1 cellular context compared by ENCODE assay signal in the genomic region with DNA sequence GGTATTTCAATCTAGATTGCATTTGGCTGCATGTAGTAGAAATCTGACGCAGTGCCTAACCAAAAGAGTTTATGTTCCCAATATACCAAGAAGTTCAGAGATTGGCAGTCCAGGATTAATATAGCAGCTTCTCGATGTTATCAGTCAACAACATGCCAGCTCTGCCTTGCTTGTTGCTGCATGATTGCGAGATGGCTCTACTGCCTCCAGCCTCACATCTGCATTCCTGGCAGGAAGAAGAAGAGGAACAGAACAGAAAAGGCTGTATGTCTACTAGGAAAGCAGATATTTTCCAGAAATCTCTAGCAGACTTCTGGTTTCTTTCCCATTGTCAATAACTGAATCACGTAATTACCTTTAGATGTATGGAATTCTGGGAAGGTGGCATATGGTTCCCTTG.
TF ChIP-seq lines count a peak whose summit lies in the region.

No MANE protein-coding gene starts in this region.

TF ChIP-seq in SK-N-SH treated with all-trans-retinoic acid at 6 μM for 48 hours, 23 proteins besides CTCF, POLR2A, EP300 and RAD21 (continued from another document):
- TF ChIP-seq, protein P1, sequence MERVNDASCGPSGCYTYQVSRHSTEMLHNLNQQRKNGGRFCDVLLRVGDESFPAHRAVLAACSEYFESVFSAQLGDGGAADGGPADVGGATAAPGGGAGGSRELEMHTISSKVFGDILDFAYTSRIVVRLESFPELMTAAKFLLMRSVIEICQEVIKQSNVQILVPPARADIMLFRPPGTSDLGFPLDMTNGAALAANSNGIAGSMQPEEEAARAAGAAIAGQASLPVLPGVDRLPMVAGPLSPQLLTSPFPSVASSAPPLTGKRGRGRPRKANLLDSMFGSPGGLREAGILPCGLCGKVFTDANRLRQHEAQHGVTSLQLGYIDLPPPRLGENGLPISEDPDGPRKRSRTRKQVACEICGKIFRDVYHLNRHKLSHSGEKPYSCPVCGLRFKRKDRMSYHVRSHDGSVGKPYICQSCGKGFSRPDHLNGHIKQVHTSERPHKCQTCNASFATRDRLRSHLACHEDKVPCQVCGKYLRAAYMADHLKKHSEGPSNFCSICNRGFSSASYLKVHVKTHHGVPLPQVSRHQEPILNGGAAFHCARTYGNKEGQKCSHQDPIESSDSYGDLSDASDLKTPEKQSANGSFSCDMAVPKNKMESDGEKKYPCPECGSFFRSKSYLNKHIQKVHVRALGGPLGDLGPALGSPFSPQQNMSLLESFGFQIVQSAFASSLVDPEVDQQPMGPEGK (CRISPR knock-in tag; IDR thresholded peaks at IDR 0.05; ENCODE audit: borderline replicate concordance) = no peak
- no peak for TF ChIP-seq CSDC2 (CRISPR knock-in tag; IDR thresholded peaks at IDR 0.05)
- no peak for TF ChIP-seq TOX (CRISPR knock-in tag; IDR thresholded peaks at IDR 0.05; ENCODE audit: borderline replicate concordance)
- no peak; the same call in 1 of the 2 replicates for TF ChIP-seq ISL1 (CRISPR knock-in tag; IDR thresholded peaks at IDR 0.05)
- TF ChIP-seq ZNF8 (CRISPR knock-in tag; IDR thresholded peaks at IDR 0.05) = 0 out of 2 replicates have a peak, but pooled peaks have one; percentile 6
- TF ChIP-seq, protein P2, sequence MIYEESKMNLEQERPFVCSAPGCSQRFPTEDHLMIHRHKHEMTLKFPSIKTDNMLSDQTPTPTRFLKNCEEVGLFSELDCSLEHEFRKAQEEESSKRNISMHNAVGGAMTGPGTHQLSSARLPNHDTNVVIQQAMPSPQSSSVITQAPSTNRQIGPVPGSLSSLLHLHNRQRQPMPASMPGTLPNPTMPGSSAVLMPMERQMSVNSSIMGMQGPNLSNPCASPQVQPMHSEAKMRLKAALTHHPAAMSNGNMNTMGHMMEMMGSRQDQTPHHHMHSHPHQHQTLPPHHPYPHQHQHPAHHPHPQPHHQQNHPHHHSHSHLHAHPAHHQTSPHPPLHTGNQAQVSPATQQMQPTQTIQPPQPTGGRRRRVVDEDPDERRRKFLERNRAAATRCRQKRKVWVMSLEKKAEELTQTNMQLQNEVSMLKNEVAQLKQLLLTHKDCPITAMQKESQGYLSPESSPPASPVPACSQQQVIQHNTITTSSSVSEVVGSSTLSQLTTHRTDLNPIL (CRISPR knock-in tag; IDR thresholded peaks at IDR 0.05; ENCODE audit: low read depth) = no peak
- TF ChIP-seq, protein P3, sequence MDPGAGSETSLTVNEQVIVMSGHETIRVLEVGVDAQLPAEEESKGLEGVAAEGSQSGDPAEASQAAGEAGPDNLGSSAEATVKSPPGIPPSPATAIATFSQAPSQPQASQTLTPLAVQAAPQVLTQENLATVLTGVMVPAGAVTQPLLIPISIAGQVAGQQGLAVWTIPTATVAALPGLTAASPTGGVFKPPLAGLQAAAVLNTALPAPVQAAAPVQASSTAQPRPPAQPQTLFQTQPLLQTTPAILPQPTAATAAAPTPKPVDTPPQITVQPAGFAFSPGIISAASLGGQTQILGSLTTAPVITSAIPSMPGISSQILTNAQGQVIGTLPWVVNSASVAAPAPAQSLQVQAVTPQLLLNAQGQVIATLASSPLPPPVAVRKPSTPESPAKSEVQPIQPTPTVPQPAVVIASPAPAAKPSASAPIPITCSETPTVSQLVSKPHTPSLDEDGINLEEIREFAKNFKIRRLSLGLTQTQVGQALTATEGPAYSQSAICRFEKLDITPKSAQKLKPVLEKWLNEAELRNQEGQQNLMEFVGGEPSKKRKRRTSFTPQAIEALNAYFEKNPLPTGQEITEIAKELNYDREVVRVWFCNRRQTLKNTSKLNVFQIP (CRISPR knock-in tag; IDR thresholded peaks at IDR 0.05; ENCODE audit: borderline replicate concordance, low read depth) = no peak
- no peak for TF ChIP-seq PPARA (CRISPR knock-in tag; IDR thresholded peaks at IDR 0.05; ENCODE audit: borderline replicate concordance)
- 0 out of 2 replicates have a peak, but pooled peaks have one; percentile 5 for TF ChIP-seq ARNTL (CRISPR knock-in tag; IDR thresholded peaks at IDR 0.05; ENCODE audit: borderline replicate concordance, low read depth)
- no peak for TF ChIP-seq ZFP30 (CRISPR knock-in tag; IDR thresholded peaks at IDR 0.05)
- no peak for TF ChIP-seq ESRRG (CRISPR knock-in tag; IDR thresholded peaks at IDR 0.05)
- no peak for TF ChIP-seq RARB (CRISPR knock-in tag; IDR thresholded peaks at IDR 0.05)
- TF ChIP-seq, protein P4, sequence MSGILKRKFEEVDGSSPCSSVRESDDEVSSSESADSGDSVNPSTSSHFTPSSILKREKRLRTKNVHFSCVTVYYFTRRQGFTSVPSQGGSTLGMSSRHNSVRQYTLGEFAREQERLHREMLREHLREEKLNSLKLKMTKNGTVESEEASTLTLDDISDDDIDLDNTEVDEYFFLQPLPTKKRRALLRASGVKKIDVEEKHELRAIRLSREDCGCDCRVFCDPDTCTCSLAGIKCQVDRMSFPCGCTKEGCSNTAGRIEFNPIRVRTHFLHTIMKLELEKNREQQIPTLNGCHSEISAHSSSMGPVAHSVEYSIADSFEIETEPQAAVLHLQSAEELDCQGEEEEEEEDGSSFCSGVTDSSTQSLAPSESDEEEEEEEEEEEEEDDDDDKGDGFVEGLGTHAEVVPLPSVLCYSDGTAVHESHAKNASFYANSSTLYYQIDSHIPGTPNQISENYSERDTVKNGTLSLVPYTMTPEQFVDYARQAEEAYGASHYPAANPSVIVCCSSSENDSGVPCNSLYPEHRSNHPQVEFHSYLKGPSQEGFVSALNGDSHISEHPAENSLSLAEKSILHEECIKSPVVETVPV (CRISPR knock-in tag; IDR thresholded peaks at IDR 0.05) = no peak
- TF ChIP-seq SNAI2 (CRISPR knock-in tag; IDR thresholded peaks at IDR 0.05) = no peak; the same call in 1 of the 2 replicates
- TF ChIP-seq BACH2 (CRISPR knock-in tag; IDR thresholded peaks at IDR 0.05; ENCODE audit: borderline replicate concordance) = no peak
- no peak for TF ChIP-seq ZC3H10 (CRISPR knock-in tag; IDR thresholded peaks at IDR 0.05)
